ENCODE assay signal across 8 cellular contexts in the genomic region with DNA sequence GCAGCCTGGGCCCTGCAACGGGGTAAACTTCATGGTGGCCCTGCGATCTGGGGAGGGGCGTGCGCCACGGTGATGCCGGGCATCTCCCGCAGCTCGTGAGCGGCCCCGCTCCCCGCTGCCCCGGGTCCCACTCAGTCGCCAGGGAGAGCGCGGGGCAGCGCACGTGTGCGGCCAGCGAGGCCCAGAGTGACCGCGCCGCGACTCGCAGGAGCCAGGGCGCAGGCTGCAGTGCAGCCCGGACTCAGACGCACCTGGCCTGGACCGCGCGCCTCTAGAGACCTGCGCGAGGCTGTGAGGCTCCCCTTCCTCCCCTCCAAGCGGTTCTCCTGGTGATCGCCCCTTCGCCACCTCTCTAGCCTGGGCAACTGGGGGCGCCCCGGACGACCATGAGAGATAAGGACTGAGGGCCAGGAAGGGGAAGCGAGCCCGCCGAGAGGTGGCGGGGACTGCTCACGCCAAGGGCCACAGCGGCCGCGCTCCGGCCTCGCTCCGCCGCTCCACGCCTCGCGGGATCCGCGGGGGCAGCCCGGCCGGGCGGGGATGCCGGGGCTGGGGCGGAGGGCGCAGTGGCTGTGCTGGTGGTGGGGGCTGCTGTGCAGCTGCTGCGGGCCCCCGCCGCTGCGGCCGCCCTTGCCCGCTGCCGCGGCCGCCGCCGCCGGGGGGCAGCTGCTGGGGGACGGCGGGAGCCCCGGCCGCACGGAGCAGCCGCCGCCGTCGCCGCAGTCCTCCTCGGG. TPM values are rescaled to one million over a fixed set of nuclear protein-coding genes. Genes with fewer than 3 reads are reported as not detected.
DNase-seq lines count a peak whose midpoint lies in the region; ATAC-seq and TF ChIP-seq lines count a peak whose summit lies in the region.

No MANE protein-coding gene starts in this region.

- peaks cover 80% of the 10 kb centered on the region for H3K27me3 Mint-ChIP-seq in CD4-positive, alpha-beta T cell

- peaks cover 11% of the 10 kb centered on the region for H3K4me1 Mint-ChIP-seq in CD4-positive, alpha-beta T cell (ENCODE audit: low read depth)

- H3K4me3 Mint-ChIP-seq in CD4-positive, alpha-beta T cell, result peak overlapping the region; percentile 83

- H3K9me3 Mint-ChIP-seq in CD4-positive, alpha-beta T cell, result no peaks in the 10 kb centered on the region

- H3K36me3 Mint-ChIP-seq in CD4-positive, alpha-beta T cell (ENCODE audit: low read depth), result no peaks in the 10 kb centered on the region

- H3K27ac Mint-ChIP-seq in CD4-positive, alpha-beta T cell, result no peak overlapping the region

- intact Hi-C loops in CD4-positive, alpha-beta T cell (cut with DNase I, micrococcal nuclease), result no loop called here
- intact Hi-C loops in breast epithelium (cut with DNase I; ENCODE audit: low total_unique reads) (no loop called here), lower leg skin (cut with DNase I; ENCODE audit: low total_unique reads) (loop anchor here (5.0 kb wide), 1 partner anchor 336 kb away; the partner anchor contains the start of gene BLOC1S5), upper lobe of right lung (cut with DNase I) (no loop called here)

- TF ChIP-seq POLR2A in breast epithelium (IDR thresholded peaks at IDR 0.05), result no peak
- no peak for TF ChIP-seq POLR2A in lower leg skin (IDR thresholded peaks at IDR 0.05)

- no peak for DNase-seq in CD4-positive, alpha-beta T cell
- no peak for DNase-seq in Karpas-422
- DNase-seq in breast epithelium (ENCODE audit: low spot score in 2 of 2), result no peak
- DNase-seq in lower leg skin (ENCODE audit: low spot score in 2 of 2), result no peak
- no peak for DNase-seq in upper lobe of right lung
- DNase-seq in SK-N-DZ (ENCODE audit: low spot score), result no peak
- DNase-seq in RKO (ENCODE audit: low spot score), result no peak

- H4K20me1 ChIP-seq in Karpas-422 (ENCODE audit: insufficient read depth, low read depth, low read length), result no peaks in the 10 kb centered on the region; the same call in 1 of the 2 replicates

- H3K9me3 ChIP-seq in CD4-positive, alpha-beta T cell (ENCODE audit: control insufficient read depth, low read length), result no peaks in the 10 kb centered on the region
- H3K9me3 ChIP-seq in Karpas-422 (ENCODE audit: low read length), result no peaks in the 10 kb centered on the region
- H3K9me3 ChIP-seq in breast epithelium, result no peaks in the 10 kb centered on the region
- H3K9me3 ChIP-seq in upper lobe of right lung, result no peaks in the 10 kb centered on the region

- H3K4me3 ChIP-seq in Karpas-422 (ENCODE audit: low read length), result peak overlapping the region; percentile 54
- H3K4me3 ChIP-seq in breast epithelium, result peak overlapping the region; percentile 59 to 89 (median 62)
- peak overlapping the region; percentile 28 for H3K4me3 ChIP-seq in lower leg skin (ENCODE audit: low read depth, poor library complexity, severe bottlenecking)
- H3K4me3 ChIP-seq in upper lobe of right lung, result peak overlapping the region; percentile 67

- no peaks in the 10 kb centered on the region for H3K79me2 ChIP-seq in Karpas-422 (ENCODE audit: low read length)

- peak overlapping the region; percentile 62 for H3K4me2 ChIP-seq in Karpas-422 (ENCODE audit: low read depth, low read length, poor library complexity, severe bottlenecking)

- TF ChIP-seq CTCF in CD4-positive, alpha-beta T cell (IDR thresholded peaks at IDR 0.05), result no peak
- TF ChIP-seq CTCF in breast epithelium (IDR thresholded peaks at IDR 0.05), result no peak
- no peak for TF ChIP-seq CTCF in lower leg skin (IDR thresholded peaks at IDR 0.05)
- no peak for TF ChIP-seq CTCF in upper lobe of right lung (IDR thresholded peaks at IDR 0.05)

- POLR2A ChIA-PET in CD4-positive, alpha-beta T cell (lab: Charles Lee), result no interaction called here

- no peak overlapping the region for H3K27ac ChIP-seq in CD4-positive, alpha-beta T cell (ENCODE audit: low read depth, low read length)
- H3K27ac ChIP-seq in Karpas-422 (ENCODE audit: low read length), result no peak overlapping the region
- no peak overlapping the region for H3K27ac ChIP-seq in breast epithelium
- no peak overlapping the region for H3K27ac ChIP-seq in upper lobe of right lung

- 0 out of 2 replicates have a peak overlapping the region, but pooled peaks have one; percentile 30 for H3K9ac ChIP-seq in Karpas-422 (ENCODE audit: low read length)

- WGBS in lower leg skin, 2 donors, result 1 to 3% methylated on average over 27 to 51 of the region's 84 CpGs

- H3K4me1 ChIP-seq in Karpas-422 (ENCODE audit: low read length), result peaks cover 12% of the 10 kb centered on the region
- peaks cover 0 to 11% of the 10 kb centered on the region in 2 donors for H3K4me1 ChIP-seq in breast epithelium
- H3K4me1 ChIP-seq in upper lobe of right lung, result peaks cover 22% of the 10 kb centered on the region

- CTCF ChIA-PET in CD4-positive, alpha-beta T cell (lab: Charles Lee), result no interaction called here

- H3K36me3 ChIP-seq in Karpas-422 (ENCODE audit: insufficient read depth, low read length) (no peaks in the 10 kb centered on the region), breast epithelium (no peaks in the 10 kb centered on the region), upper lobe of right lung (no peaks in the 10 kb centered on the region)

- H2AFZ ChIP-seq in Karpas-422 (ENCODE audit: low read length), result peak overlapping the region; percentile 71

- no peak for ATAC-seq in CD4-positive, alpha-beta T cell (ENCODE audit: poor library complexity)
- peak; percentile 25 for ATAC-seq in GM19324 (IDR thresholded peaks at IDR 0.05; ENCODE audit: low FRiP score, unreplicated experiment)
- peak; percentile 48 for ATAC-seq in upper lobe of right lung

- H3K9me2 ChIP-seq in Karpas-422 (replicated peaks; ENCODE audit: insufficient read depth, low read length), result no peaks in the 10 kb centered on the region

- H3K27me3 ChIP-seq in CD4-positive, alpha-beta T cell (ENCODE audit: control insufficient read depth, insufficient read depth, low read length), result peaks cover 60% of the 10 kb centered on the region
- H3K27me3 ChIP-seq in Karpas-422 (ENCODE audit: low read length), result no peaks in the 10 kb centered on the region
- H3K27me3 ChIP-seq in breast epithelium, result peaks cover 3 to 58% of the 10 kb centered on the region in 2 donors
- H3K27me3 ChIP-seq in upper lobe of right lung, result peaks cover 40% of the 10 kb centered on the region

RNA-seq across cellular contexts. Expression of gene BMP6, which starts 0.7 kb away (rescaled TPM):
- not detected for total RNA-seq in CD4-positive, alpha-beta T cell
- 0.07 TPM in 1 of 2 replicates, not detected in the other for total RNA-seq in Karpas-422 (2014; rRNA removed; shearing (Covaris generic); ENCODE audit: low replicate concordance)
- total RNA-seq in breast epithelium, result 10 to 100 TPM in 1 of 3 donors, 1 to 10 TPM in 2; 3.5 to 11.1 (median 6.2) TPM
- total RNA-seq in lower leg skin, result 10 to 100 TPM in 1 of 4 donors, 1 to 10 TPM in 3; 1.7 to 11.2 (median 6.2) TPM
- 6.6 TPM for total RNA-seq in upper lobe of right lung
- 0.09 TPM in 1 of 2 replicates, not detected in the other for polyA plus RNA-seq in SK-N-DZ (2014; cell fraction: cytosol; rRNA removed)
- polyA plus RNA-seq in SK-N-DZ (2014; cell fraction: nucleus; rRNA removed), result 0.05 TPM in 1 of 2 replicates, not detected in the other
